ENCODE assay signal across 1 cellular context in the genomic region with DNA sequence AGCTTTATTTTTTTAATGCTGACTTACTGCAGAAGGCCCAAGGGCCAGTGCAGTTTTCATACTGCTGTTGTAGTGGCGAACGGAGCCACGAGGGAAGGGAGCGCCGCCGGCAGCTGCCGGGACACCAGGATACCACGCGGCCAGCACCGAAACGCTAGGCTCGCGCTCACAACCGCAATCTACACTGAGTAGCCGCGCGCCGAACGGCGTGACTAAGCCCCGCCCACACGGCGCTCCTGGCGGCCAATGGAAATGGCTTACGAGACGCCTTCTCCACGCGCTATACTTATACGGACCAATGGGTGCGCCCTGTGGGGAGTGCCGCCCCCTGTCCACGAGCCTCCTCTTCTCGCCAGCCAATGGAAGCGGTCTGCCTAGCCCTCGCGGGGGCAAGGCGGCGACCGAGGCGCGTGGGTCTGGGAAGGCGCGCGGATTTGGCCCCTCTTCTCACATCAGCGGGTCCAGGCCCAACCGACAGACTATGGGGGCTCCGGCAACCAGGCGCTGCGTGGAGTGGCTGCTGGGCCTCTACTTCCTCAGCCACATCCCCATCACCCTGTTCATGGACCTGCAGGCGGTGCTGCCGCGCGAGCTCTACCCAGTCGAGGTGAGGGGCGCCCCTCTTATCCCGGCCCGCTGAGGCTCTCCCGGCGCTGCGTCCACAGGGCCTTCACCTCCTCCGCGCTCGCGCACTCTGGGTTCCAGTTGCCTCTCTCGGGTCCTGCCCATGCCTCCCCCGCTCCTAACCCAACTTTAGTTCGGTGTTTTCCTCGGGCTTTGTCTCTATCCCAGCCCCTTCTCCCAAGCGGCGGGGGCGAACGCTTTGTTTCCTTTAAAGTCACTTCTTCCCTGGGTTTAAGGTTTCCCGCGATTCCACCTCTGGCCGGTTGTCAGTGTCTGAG.
A peak's percentile ranks its signal among the peaks of the same experiment; 100 is the strongest.
TF ChIP-seq lines count a peak whose summit lies in the region.

A gene (plus strand): TSS at position 442 of the 902 bp plus-strand sequence. CDS start 40 bp downstream, at position 482.

TF ChIP-seq in K562, 482 proteins besides CTCF, POLR2A, EP300 and RAD21 (continued from another document and continues in another):
- TF ChIP-seq, protein P1, sequence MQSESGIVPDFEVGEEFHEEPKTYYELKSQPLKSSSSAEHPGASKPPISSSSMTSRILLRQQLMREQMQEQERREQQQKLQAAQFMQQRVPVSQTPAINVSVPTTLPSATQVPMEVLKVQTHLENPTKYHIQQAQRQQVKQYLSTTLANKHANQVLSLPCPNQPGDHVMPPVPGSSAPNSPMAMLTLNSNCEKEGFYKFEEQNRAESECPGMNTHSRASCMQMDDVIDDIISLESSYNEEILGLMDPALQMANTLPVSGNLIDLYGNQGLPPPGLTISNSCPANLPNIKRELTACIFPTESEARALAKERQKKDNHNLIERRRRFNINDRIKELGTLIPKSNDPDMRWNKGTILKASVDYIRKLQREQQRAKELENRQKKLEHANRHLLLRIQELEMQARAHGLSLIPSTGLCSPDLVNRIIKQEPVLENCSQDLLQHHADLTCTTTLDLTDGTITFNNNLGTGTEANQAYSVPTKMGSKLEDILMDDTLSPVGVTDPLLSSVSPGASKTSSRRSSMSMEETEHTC (IDR thresholded peaks at IDR 0.05), result 0 out of 2 replicates have a peak, but pooled peaks have one; percentile 41
- TF ChIP-seq, protein P2, sequence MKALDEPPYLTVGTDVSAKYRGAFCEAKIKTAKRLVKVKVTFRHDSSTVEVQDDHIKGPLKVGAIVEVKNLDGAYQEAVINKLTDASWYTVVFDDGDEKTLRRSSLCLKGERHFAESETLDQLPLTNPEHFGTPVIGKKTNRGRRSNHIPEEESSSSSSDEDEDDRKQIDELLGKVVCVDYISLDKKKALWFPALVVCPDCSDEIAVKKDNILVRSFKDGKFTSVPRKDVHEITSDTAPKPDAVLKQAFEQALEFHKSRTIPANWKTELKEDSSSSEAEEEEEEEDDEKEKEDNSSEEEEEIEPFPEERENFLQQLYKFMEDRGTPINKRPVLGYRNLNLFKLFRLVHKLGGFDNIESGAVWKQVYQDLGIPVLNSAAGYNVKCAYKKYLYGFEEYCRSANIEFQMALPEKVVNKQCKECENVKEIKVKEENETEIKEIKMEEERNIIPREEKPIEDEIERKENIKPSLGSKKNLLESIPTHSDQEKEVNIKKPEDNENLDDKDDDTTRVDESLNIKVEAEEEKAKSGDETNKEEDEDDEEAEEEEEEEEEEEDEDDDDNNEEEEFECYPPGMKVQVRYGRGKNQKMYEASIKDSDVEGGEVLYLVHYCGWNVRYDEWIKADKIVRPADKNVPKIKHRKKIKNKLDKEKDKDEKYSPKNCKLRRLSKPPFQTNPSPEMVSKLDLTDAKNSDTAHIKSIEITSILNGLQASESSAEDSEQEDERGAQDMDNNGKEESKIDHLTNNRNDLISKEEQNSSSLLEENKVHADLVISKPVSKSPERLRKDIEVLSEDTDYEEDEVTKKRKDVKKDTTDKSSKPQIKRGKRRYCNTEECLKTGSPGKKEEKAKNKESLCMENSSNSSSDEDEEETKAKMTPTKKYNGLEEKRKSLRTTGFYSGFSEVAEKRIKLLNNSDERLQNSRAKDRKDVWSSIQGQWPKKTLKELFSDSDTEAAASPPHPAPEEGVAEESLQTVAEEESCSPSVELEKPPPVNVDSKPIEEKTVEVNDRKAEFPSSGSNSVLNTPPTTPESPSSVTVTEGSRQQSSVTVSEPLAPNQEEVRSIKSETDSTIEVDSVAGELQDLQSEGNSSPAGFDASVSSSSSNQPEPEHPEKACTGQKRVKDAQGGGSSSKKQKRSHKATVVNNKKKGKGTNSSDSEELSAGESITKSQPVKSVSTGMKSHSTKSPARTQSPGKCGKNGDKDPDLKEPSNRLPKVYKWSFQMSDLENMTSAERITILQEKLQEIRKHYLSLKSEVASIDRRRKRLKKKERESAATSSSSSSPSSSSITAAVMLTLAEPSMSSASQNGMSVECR (CRISPR knock-in tag; IDR thresholded peaks at IDR 0.05), result no peak
- TF ChIP-seq KAT7 (CRISPR knock-in tag; IDR thresholded peaks at IDR 0.05; ENCODE audit: borderline replicate concordance) (no peak), FUS (optimal IDR thresholded peaks at IDR 0.05; ENCODE audit: low read depth, low read length) (no peak), POLR2AphosphoS5 (IDR thresholded peaks at IDR 0.05; ENCODE audit: control insufficient read depth, insufficient read depth, low read depth, low read length) (peak; percentile 51; the same call in 1 of the 2 replicates), ESRRB (CRISPR knock-in tag; IDR thresholded peaks at IDR 0.05; ENCODE audit: borderline replicate concordance) (no peak), SMAD4 (CRISPR knock-in tag; conservative IDR thresholded peaks at IDR 0.05) (peak; percentile 37), ZNF263 (CRISPR knock-in tag; IDR thresholded peaks at IDR 0.05; ENCODE audit: borderline replicate concordance) (no peak), ZNF165 (CRISPR knock-in tag; IDR thresholded peaks at IDR 0.05; ENCODE audit: borderline replicate concordance) (no peak), ARNT (IDR thresholded peaks at IDR 0.05) (no peak), SAFB (IDR thresholded peaks at IDR 0.05; ENCODE audit: borderline replicate concordance, low read depth, low read length) (peak; percentile 93)
- TF ChIP-seq, protein P3, sequence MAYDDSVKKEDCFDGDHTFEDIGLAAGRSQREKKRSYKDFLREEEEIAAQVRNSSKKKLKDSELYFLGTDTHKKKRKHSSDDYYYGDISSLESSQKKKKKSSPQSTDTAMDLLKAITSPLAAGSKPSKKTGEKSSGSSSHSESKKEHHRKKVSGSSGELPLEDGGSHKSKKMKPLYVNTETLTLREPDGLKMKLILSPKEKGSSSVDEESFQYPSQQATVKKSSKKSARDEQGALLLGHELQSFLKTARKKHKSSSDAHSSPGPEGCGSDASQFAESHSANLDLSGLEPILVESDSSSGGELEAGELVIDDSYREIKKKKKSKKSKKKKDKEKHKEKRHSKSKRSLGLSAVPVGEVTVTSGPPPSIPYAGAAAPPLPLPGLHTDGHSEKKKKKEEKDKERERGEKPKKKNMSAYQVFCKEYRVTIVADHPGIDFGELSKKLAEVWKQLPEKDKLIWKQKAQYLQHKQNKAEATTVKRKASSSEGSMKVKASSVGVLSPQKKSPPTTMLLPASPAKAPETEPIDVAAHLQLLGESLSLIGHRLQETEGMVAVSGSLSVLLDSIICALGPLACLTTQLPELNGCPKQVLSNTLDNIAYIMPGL (CRISPR knock-in tag; IDR thresholded peaks at IDR 0.05), result peak; percentile 47
- TF ChIP-seq, protein P4, sequence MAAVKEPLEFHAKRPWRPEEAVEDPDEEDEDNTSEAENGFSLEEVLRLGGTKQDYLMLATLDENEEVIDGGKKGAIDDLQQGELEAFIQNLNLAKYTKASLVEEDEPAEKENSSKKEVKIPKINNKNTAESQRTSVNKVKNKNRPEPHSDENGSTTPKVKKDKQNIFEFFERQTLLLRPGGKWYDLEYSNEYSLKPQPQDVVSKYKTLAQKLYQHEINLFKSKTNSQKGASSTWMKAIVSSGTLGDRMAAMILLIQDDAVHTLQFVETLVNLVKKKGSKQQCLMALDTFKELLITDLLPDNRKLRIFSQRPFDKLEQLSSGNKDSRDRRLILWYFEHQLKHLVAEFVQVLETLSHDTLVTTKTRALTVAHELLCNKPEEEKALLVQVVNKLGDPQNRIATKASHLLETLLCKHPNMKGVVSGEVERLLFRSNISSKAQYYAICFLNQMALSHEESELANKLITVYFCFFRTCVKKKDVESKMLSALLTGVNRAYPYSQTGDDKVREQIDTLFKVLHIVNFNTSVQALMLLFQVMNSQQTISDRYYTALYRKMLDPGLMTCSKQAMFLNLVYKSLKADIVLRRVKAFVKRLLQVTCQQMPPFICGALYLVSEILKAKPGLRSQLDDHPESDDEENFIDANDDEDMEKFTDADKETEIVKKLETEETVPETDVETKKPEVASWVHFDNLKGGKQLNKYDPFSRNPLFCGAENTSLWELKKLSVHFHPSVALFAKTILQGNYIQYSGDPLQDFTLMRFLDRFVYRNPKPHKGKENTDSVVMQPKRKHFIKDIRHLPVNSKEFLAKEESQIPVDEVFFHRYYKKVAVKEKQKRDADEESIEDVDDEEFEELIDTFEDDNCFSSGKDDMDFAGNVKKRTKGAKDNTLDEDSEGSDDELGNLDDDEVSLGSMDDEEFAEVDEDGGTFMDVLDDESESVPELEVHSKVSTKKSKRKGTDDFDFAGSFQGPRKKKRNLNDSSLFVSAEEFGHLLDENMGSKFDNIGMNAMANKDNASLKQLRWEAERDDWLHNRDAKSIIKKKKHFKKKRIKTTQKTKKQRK (IDR thresholded peaks at IDR 0.05; ENCODE audit: borderline replicate concordance, low read depth, low read length), result no peak
- TF ChIP-seq, protein P5, sequence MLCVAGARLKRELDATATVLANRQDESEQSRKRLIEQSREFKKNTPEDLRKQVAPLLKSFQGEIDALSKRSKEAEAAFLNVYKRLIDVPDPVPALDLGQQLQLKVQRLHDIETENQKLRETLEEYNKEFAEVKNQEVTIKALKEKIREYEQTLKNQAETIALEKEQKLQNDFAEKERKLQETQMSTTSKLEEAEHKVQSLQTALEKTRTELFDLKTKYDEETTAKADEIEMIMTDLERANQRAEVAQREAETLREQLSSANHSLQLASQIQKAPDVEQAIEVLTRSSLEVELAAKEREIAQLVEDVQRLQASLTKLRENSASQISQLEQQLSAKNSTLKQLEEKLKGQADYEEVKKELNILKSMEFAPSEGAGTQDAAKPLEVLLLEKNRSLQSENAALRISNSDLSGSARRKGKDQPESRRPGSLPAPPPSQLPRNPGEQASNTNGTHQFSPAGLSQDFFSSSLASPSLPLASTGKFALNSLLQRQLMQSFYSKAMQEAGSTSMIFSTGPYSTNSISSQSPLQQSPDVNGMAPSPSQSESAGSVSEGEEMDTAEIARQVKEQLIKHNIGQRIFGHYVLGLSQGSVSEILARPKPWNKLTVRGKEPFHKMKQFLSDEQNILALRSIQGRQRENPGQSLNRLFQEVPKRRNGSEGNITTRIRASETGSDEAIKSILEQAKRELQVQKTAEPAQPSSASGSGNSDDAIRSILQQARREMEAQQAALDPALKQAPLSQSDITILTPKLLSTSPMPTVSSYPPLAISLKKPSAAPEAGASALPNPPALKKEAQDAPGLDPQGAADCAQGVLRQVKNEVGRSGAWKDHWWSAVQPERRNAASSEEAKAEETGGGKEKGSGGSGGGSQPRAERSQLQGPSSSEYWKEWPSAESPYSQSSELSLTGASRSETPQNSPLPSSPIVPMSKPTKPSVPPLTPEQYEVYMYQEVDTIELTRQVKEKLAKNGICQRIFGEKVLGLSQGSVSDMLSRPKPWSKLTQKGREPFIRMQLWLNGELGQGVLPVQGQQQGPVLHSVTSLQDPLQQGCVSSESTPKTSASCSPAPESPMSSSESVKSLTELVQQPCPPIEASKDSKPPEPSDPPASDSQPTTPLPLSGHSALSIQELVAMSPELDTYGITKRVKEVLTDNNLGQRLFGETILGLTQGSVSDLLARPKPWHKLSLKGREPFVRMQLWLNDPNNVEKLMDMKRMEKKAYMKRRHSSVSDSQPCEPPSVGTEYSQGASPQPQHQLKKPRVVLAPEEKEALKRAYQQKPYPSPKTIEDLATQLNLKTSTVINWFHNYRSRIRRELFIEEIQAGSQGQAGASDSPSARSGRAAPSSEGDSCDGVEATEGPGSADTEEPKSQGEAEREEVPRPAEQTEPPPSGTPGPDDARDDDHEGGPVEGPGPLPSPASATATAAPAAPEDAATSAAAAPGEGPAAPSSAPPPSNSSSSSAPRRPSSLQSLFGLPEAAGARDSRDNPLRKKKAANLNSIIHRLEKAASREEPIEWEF (CRISPR knock-in tag; IDR thresholded peaks at IDR 0.05), result no peak
- TF ChIP-seq, protein P6, sequence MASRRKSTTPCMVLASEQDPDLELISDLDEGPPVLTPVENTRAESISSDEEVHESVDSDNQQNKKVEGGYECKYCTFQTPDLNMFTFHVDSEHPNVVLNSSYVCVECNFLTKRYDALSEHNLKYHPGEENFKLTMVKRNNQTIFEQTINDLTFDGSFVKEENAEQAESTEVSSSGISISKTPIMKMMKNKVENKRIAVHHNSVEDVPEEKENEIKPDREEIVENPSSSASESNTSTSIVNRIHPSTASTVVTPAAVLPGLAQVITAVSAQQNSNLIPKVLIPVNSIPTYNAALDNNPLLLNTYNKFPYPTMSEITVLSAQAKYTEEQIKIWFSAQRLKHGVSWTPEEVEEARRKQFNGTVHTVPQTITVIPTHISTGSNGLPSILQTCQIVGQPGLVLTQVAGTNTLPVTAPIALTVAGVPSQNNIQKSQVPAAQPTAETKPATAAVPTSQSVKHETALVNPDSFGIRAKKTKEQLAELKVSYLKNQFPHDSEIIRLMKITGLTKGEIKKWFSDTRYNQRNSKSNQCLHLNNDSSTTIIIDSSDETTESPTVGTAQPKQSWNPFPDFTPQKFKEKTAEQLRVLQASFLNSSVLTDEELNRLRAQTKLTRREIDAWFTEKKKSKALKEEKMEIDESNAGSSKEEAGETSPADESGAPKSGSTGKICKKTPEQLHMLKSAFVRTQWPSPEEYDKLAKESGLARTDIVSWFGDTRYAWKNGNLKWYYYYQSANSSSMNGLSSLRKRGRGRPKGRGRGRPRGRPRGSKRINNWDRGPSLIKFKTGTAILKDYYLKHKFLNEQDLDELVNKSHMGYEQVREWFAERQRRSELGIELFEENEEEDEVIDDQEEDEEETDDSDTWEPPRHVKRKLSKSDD (conservative IDR thresholded peaks at IDR 0.05; ENCODE audit: low read length), result no peak
- TF ChIP-seq, protein P7, sequence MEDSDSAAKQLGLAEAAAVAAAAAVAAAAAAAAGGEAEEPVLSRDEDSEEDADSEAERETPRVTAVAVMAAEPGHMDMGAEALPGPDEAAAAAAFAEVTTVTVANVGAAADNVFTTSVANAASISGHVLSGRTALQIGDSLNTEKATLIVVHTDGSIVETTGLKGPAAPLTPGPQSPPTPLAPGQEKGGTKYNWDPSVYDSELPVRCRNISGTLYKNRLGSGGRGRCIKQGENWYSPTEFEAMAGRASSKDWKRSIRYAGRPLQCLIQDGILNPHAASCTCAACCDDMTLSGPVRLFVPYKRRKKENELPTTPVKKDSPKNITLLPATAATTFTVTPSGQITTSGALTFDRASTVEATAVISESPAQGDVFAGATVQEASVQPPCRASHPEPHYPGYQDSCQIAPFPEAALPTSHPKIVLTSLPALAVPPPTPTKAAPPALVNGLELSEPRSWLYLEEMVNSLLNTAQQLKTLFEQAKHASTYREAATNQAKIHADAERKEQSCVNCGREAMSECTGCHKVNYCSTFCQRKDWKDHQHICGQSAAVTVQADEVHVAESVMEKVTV (CRISPR knock-in tag; IDR thresholded peaks at IDR 0.05), result no peak
- TF ChIP-seq, protein P8, sequence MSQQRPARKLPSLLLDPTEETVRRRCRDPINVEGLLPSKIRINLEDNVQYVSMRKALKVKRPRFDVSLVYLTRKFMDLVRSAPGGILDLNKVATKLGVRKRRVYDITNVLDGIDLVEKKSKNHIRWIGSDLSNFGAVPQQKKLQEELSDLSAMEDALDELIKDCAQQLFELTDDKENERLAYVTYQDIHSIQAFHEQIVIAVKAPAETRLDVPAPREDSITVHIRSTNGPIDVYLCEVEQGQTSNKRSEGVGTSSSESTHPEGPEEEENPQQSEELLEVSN (IDR thresholded peaks at IDR 0.05; ENCODE audit: borderline replicate concordance in 1 of 2, extremely low read depth in 1 of 2, insufficient read depth in 1 of 2, insufficient read length in 1 of 2, low read depth in 1 of 2, low read length in 1 of 2, poor library complexity in 1 of 2, severe bottlenecking in 1 of 2), result peak; percentile 89 to 93
- TF ChIP-seq, protein P9, sequence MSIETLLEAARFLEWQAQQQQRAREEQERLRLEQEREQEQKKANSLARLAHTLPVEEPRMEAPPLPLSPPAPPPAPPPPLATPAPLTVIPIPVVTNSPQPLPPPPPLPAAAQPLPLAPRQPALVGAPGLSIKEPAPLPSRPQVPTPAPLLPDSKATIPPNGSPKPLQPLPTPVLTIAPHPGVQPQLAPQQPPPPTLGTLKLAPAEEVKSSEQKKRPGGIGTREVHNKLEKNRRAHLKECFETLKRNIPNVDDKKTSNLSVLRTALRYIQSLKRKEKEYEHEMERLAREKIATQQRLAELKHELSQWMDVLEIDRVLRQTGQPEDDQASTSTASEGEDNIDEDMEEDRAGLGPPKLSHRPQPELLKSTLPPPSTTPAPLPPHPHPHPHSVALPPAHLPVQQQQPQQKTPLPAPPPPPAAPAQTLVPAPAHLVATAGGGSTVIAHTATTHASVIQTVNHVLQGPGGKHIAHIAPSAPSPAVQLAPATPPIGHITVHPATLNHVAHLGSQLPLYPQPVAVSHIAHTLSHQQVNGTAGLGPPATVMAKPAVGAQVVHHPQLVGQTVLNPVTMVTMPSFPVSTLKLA (conservative IDR thresholded peaks at IDR 0.05), result peak; percentile 98 to 99
- TF ChIP-seq, protein P10, sequence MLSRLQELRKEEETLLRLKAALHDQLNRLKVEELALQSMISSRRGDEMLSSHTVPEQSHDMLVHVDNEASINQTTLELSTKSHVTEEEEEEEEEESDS (CRISPR knock-in tag; IDR thresholded peaks at IDR 0.05), result no peak
